11 cellular contexts compared by ENCODE assay signal in genomic region chr18:12279781-12280531, GRCh38. TPM values are rescaled to one million over a fixed set of nuclear protein-coding genes. Genes with fewer than 3 reads are reported as not detected.
DNase-seq lines count a peak whose midpoint lies in the region; ATAC-seq and TF ChIP-seq lines count a peak whose summit lies in the region.
"Had no signal": no experiment of that assay in that cellular context is flagged by ENCODE, and none has a peak within 500 bp of the region (broad histone marks: within the 10 kb centered on the region; RNA-seq: fewer than 3 reads in every experiment).

No MANE protein-coding gene starts in this region.

- no peaks in the 10 kb centered on the region for H3K36me3 Mint-ChIP-seq in nephron progenitor cell (ENCODE audit: low read depth)
- no peaks in the 10 kb centered on the region for H3K36me3 Mint-ChIP-seq in type B pancreatic cell
- no peaks in the 10 kb centered on the region for H3K36me3 Mint-ChIP-seq in natural killer cell treated with Interleukin-12 subunit alpha and Interleukin-12 subunit beta and Interleukin-15 and Interleukin-18, amount 100 ng/mL, for 72 hours
- H3K36me3 Mint-ChIP-seq in activated CD4-positive, alpha-beta T cell treated with anti-CD3 and anti-CD28 coated beads, Interleukin-2, amount 10 ng/mL, durations not matched to agents 7 days and 5 days (ENCODE audit: low read depth): no peaks in the 10 kb centered on the region
- no peaks in the 10 kb centered on the region for H3K36me3 Mint-ChIP-seq in Calu3 (ENCODE audit: insufficient read depth, unreplicated experiment)

- no peak overlapping the region for H3K4me3 Mint-ChIP-seq in nephron progenitor cell
- peak overlapping the region; percentile 36 for H3K4me3 Mint-ChIP-seq in type B pancreatic cell
- no peak overlapping the region for H3K4me3 Mint-ChIP-seq in natural killer cell treated with Interleukin-12 subunit alpha and Interleukin-12 subunit beta and Interleukin-15 and Interleukin-18, amount 100 ng/mL, for 72 hours
- no peak overlapping the region for H3K4me3 Mint-ChIP-seq in activated CD4-positive, alpha-beta T cell treated with anti-CD3 and anti-CD28 coated beads, Interleukin-2, amount 10 ng/mL, durations not matched to agents 7 days and 5 days
- no peak overlapping the region for H3K4me3 Mint-ChIP-seq in Calu3 (ENCODE audit: low read depth, unreplicated experiment)
- H3K4me3 Mint-ChIP-seq: activated B cell treated with CpG ODN at 0.5 μM for 24 hours; effector memory CD8-positive, alpha-beta T cell; stimulated activated naive CD8-positive, alpha-beta T cell treated with anti-CD3 and anti-CD28 coated beads, Interleukin-15, amount 100 ng/mL, for 72 hours had no signal

- intact Hi-C loops in Calu3 (cut with micrococcal nuclease; ENCODE audit: unreplicated experiment): no loop called here

- peaks cover 39% of the 10 kb centered on the region for H3K4me1 ChIP-seq in adipocyte (ENCODE audit: control insufficient read depth, insufficient read depth, low read length)

- DNase-seq in adipocyte (ENCODE audit: low read depth): no peak
- no peak for DNase-seq in fibroblast of villous mesenchyme (ENCODE audit: low read depth)
- no peak for DNase-seq in nephron progenitor cell
- no peak for DNase-seq in type B pancreatic cell (ENCODE audit: extremely low spot score, unreplicated experiment)
- DNase-seq in natural killer cell treated with Interleukin-12 subunit alpha and Interleukin-12 subunit beta and Interleukin-15 and Interleukin-18, amount 100 ng/mL, for 72 hours (ENCODE audit: low spot score): no peak
- no peak for DNase-seq in activated CD4-positive, alpha-beta T cell treated with anti-CD3 and anti-CD28 coated beads, Interleukin-2, amount 10 ng/mL, durations not matched to agents 7 days and 5 days
- no peak for DNase-seq in Calu3
- DNase-seq: activated B cell treated with CpG ODN at 0.5 μM for 24 hours; effector memory CD8-positive, alpha-beta T cell; stimulated activated naive CD8-positive, alpha-beta T cell treated with anti-CD3 and anti-CD28 coated beads, Interleukin-15, amount 100 ng/mL, for 72 hours had no signal

- peak overlapping the region; percentile 97 for H3K9ac ChIP-seq in adipocyte (ENCODE audit: low read length)

- no peaks in the 10 kb centered on the region for H3K36me3 ChIP-seq in adipocyte (ENCODE audit: control insufficient read depth, insufficient read depth, low read length, severe bottlenecking)

- ATAC-seq in natural killer cell treated with Interleukin-12 subunit alpha and Interleukin-12 subunit beta and Interleukin-15 and Interleukin-18, amount 100 ng/mL, for 72 hours: no peak
- ATAC-seq in HG03095 (IDR thresholded peaks at IDR 0.05; ENCODE audit: unreplicated experiment): no peak
- ATAC-seq: effector memory CD8-positive, alpha-beta T cell; stimulated activated naive CD8-positive, alpha-beta T cell treated with anti-CD3 and anti-CD28 coated beads, Interleukin-15, amount 100 ng/mL, for 72 hours had no signal

- H3K9me3 Mint-ChIP-seq in nephron progenitor cell (no peaks in the 10 kb centered on the region), type B pancreatic cell (no peaks in the 10 kb centered on the region), Calu3 (ENCODE audit: low read depth, unreplicated experiment) (no peaks in the 10 kb centered on the region)
- H3K9me3 Mint-ChIP-seq in natural killer cell treated with Interleukin-12 subunit alpha and Interleukin-12 subunit beta and Interleukin-15 and Interleukin-18, amount 100 ng/mL, for 72 hours: no peaks in the 10 kb centered on the region
- no peaks in the 10 kb centered on the region for H3K9me3 Mint-ChIP-seq in activated CD4-positive, alpha-beta T cell treated with anti-CD3 and anti-CD28 coated beads, Interleukin-2, amount 10 ng/mL, durations not matched to agents 7 days and 5 days
- H3K9me3 Mint-ChIP-seq: activated B cell treated with CpG ODN at 0.5 μM for 24 hours; effector memory CD8-positive, alpha-beta T cell; stimulated activated naive CD8-positive, alpha-beta T cell treated with anti-CD3 and anti-CD28 coated beads, Interleukin-15, amount 100 ng/mL, for 72 hours had no signal

- POLR2A ChIA-PET in activated CD4-positive, alpha-beta T cell treated with anti-CD3 and anti-CD28 coated beads, Interleukin-2, amount 10 ng/mL, durations not matched to agents 7 days and 5 days (lab: Charles Lee): no interaction called here

- H3K27me3 ChIP-seq in adipocyte (replicated peaks; ENCODE audit: control insufficient read depth, insufficient read depth, low read length): no peaks in the 10 kb centered on the region

- peaks cover 54% of the 10 kb centered on the region for H3K4me1 Mint-ChIP-seq in nephron progenitor cell
- H3K4me1 Mint-ChIP-seq in type B pancreatic cell (ENCODE audit: unreplicated experiment): peaks cover 11% of the 10 kb centered on the region
- H3K4me1 Mint-ChIP-seq in natural killer cell treated with Interleukin-12 subunit alpha and Interleukin-12 subunit beta and Interleukin-15 and Interleukin-18, amount 100 ng/mL, for 72 hours (ENCODE audit: low read depth in 2 of 2): no peaks in the 10 kb centered on the region
- peaks cover 3% of the 10 kb centered on the region for H3K4me1 Mint-ChIP-seq in activated CD4-positive, alpha-beta T cell treated with anti-CD3 and anti-CD28 coated beads, Interleukin-2, amount 10 ng/mL, durations not matched to agents 7 days and 5 days
- H3K4me1 Mint-ChIP-seq in Calu3 (ENCODE audit: low read depth, unreplicated experiment): no peaks in the 10 kb centered on the region
- H3K4me1 Mint-ChIP-seq: activated B cell treated with CpG ODN at 0.5 μM for 24 hours; stimulated activated naive CD8-positive, alpha-beta T cell treated with anti-CD3 and anti-CD28 coated beads, Interleukin-15, amount 100 ng/mL, for 72 hours had no signal

- BruUV-seq in Calu3 (replicated peaks; lab: Mats Ljungman, UMichigan): no TSS peak

- H3K4me3 ChIP-seq in adipocyte (ENCODE audit: low read length) (peak overlapping the region; percentile 80), fibroblast of villous mesenchyme (ENCODE audit: low read depth, low read length) (peak overlapping the region; percentile 41)

- peaks cover 30% of the 10 kb centered on the region for H3K27me3 Mint-ChIP-seq in nephron progenitor cell (ENCODE audit: low read depth, poor library complexity)
- H3K27me3 Mint-ChIP-seq in type B pancreatic cell: peaks cover 8% of the 10 kb centered on the region
- no peaks in the 10 kb centered on the region for H3K27me3 Mint-ChIP-seq in natural killer cell treated with Interleukin-12 subunit alpha and Interleukin-12 subunit beta and Interleukin-15 and Interleukin-18, amount 100 ng/mL, for 72 hours
- H3K27me3 Mint-ChIP-seq in activated CD4-positive, alpha-beta T cell treated with anti-CD3 and anti-CD28 coated beads, Interleukin-2, amount 10 ng/mL, durations not matched to agents 7 days and 5 days: peaks cover 11% of the 10 kb centered on the region
- H3K27me3 Mint-ChIP-seq in Calu3 (ENCODE audit: unreplicated experiment): peaks cover 17% of the 10 kb centered on the region

- TF ChIP-seq CTCF in fibroblast of villous mesenchyme (IDR thresholded peaks at IDR 0.05; ENCODE audit: insufficient read depth, low read depth, low read length): no peak
- TF ChIP-seq CTCF in nephron progenitor cell (IDR thresholded peaks at IDR 0.05): no peak
- no peak for TF ChIP-seq CTCF in type B pancreatic cell (conservative IDR thresholded peaks at IDR 0.05)
- no peak for TF ChIP-seq CTCF in Calu3 (IDR thresholded peaks at IDR 0.05; ENCODE audit: unreplicated experiment)

- H3K27ac Mint-ChIP-seq in nephron progenitor cell (peak overlapping the region; percentile 97), type B pancreatic cell (peak overlapping the region; percentile 70), Calu3 (ENCODE audit: unreplicated experiment) (no peak overlapping the region)
- no peak overlapping the region for H3K27ac Mint-ChIP-seq in natural killer cell treated with Interleukin-12 subunit alpha and Interleukin-12 subunit beta and Interleukin-15 and Interleukin-18, amount 100 ng/mL, for 72 hours
- H3K27ac Mint-ChIP-seq in activated CD4-positive, alpha-beta T cell treated with anti-CD3 and anti-CD28 coated beads, Interleukin-2, amount 10 ng/mL, durations not matched to agents 7 days and 5 days: no peak overlapping the region
- H3K27ac Mint-ChIP-seq: activated B cell treated with CpG ODN at 0.5 μM for 24 hours; effector memory CD8-positive, alpha-beta T cell; stimulated activated naive CD8-positive, alpha-beta T cell treated with anti-CD3 and anti-CD28 coated beads, Interleukin-15, amount 100 ng/mL, for 72 hours had no signal

- CTCF ChIA-PET in activated CD4-positive, alpha-beta T cell treated with anti-CD3 and anti-CD28 coated beads, Interleukin-2, amount 10 ng/mL, durations not matched to agents 7 days and 5 days (lab: Charles Lee): no interaction called here
- CTCF ChIA-PET in Calu3 (lab: Charles Lee): interaction anchor here (0.6 to 1.6 kb wide), 2 partner anchors 8 to 110 kb away, joined by 3 to 6 read pairs; no protein-coding TSS in a partner anchor

- H3K9me3 ChIP-seq in adipocyte (ENCODE audit: control insufficient read depth, low read length): no peaks in the 10 kb centered on the region

RNA-seq across cellular contexts. Expression of gene CIDEA, which starts 25.8 kb away (rescaled TPM):
- total RNA-seq in fibroblast of villous mesenchyme (not detected in 2 replicates), type B pancreatic cell (ENCODE audit: low replicate concordance) (not detected in 2 replicates), Calu3 (2022) (not detected in 2 replicates)
- total RNA-seq in natural killer cell treated with Interleukin-12 subunit alpha and Interleukin-12 subunit beta and Interleukin-15 and Interleukin-18, amount 100 ng/mL, for 72 hours: not detected
- total RNA-seq in activated CD4-positive, alpha-beta T cell treated with anti-CD3 and anti-CD28 coated beads, Interleukin-2, amount 10 ng/mL, durations not matched to agents 7 days and 5 days: not detected
- total RNA-seq: activated B cell treated with CpG ODN at 0.5 μM for 24 hours had no signal

RNA-seq across cellular contexts. Expression of gene TUBB6, which starts 28.1 kb away (rescaled TPM):
- 821 and 1,150 TPM in 2 replicates for total RNA-seq in fibroblast of villous mesenchyme
- 56.5 and 83.8 TPM in 2 replicates for total RNA-seq in type B pancreatic cell (ENCODE audit: low replicate concordance)
- total RNA-seq in natural killer cell treated with Interleukin-12 subunit alpha and Interleukin-12 subunit beta and Interleukin-15 and Interleukin-18, amount 100 ng/mL, for 72 hours: 1 to 10 TPM; 3.7 to 7.3 TPM
- total RNA-seq in activated CD4-positive, alpha-beta T cell treated with anti-CD3 and anti-CD28 coated beads, Interleukin-2, amount 10 ng/mL, durations not matched to agents 7 days and 5 days: 1 to 10 TPM in 1 of 2 experiments, under 1 TPM in 1; 0.69 to 1.2 TPM
- 25.7 and 34.5 TPM in 2 replicates for total RNA-seq in Calu3 (2022)

Comparison
In these comparisons a context has a peak if more than half of its experiments do, and no peak if none do; other contexts are left out.
1. H3K27ac Mint-ChIP-seq: peak in nephron progenitor cell (single experiment) and type B pancreatic cell (single experiment); none in natural killer cell treated with Interleukin-12 subunit alpha and Interleukin-12 subunit beta and Interleukin-15 and Interleukin-18, amount 100 ng/mL, for 72 hours (0 of 2), activated CD4-positive, alpha-beta T cell treated with anti-CD3 and anti-CD28 coated beads, Interleukin-2, amount 10 ng/mL, durations not matched to agents 7 days and 5 days (single experiment) and Calu3 (single experiment).